Comparison of ENCODE assay signal across 1 cellular context in the genomic region with DNA sequence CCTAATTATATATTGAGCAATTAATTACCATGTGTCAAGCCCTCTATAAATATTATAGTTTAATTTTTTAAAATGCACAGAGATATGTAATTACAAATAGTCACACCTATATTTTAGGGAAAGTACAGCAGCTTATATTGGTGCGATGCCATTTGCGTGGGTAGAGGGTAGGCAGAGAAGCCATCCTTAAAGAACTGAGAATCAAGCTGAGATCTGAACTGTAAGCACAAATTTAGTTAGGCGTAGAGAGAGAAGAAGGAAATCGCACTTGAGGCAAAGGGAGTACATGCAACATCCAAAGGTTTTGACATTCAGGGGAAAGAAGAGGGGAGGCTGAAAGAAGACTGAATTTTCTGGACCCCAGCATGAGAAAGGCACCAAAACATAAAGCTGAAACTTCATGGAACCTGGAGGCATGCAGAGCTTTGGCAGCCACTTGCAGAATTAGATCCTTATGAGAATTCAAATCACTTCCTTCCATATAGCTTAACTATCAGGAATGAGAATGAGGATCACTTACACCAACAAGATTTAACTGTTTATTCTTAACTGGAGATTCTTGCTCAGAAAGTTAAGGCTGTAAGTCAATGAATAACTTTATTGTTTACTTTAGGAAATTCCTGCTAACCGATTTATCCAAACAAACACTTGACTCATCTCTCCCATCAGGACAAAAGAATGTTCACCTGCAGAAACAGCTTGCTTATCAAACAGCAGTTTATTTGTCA.
TF ChIP-seq lines count a peak whose summit lies in the region.

No MANE protein-coding gene starts in this region.

TF ChIP-seq in HepG2, 621 proteins besides CTCF, POLR2A, EP300 and RAD21 (continued from another document and continues in another):
- TF ChIP-seq, protein P1, sequence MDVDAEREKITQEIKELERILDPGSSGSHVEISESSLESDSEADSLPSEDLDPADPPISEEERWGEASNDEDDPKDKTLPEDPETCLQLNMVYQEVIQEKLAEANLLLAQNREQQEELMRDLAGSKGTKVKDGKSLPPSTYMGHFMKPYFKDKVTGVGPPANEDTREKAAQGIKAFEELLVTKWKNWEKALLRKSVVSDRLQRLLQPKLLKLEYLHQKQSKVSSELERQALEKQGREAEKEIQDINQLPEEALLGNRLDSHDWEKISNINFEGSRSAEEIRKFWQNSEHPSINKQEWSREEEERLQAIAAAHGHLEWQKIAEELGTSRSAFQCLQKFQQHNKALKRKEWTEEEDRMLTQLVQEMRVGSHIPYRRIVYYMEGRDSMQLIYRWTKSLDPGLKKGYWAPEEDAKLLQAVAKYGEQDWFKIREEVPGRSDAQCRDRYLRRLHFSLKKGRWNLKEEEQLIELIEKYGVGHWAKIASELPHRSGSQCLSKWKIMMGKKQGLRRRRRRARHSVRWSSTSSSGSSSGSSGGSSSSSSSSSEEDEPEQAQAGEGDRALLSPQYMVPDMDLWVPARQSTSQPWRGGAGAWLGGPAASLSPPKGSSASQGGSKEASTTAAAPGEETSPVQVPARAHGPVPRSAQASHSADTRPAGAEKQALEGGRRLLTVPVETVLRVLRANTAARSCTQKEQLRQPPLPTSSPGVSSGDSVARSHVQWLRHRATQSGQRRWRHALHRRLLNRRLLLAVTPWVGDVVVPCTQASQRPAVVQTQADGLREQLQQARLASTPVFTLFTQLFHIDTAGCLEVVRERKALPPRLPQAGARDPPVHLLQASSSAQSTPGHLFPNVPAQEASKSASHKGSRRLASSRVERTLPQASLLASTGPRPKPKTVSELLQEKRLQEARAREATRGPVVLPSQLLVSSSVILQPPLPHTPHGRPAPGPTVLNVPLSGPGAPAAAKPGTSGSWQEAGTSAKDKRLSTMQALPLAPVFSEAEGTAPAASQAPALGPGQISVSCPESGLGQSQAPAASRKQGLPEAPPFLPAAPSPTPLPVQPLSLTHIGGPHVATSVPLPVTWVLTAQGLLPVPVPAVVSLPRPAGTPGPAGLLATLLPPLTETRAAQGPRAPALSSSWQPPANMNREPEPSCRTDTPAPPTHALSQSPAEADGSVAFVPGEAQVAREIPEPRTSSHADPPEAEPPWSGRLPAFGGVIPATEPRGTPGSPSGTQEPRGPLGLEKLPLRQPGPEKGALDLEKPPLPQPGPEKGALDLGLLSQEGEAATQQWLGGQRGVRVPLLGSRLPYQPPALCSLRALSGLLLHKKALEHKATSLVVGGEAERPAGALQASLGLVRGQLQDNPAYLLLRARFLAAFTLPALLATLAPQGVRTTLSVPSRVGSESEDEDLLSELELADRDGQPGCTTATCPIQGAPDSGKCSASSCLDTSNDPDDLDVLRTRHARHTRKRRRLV (CRISPR knock-in tag; IDR thresholded peaks at IDR 0.05): no peak
- TF ChIP-seq TOPORS (CRISPR knock-in tag; IDR thresholded peaks at IDR 0.05): no peak
- TF ChIP-seq ZNF543 (CRISPR knock-in tag; IDR thresholded peaks at IDR 0.05): no peak
- no peak for TF ChIP-seq ZFP36L2 (CRISPR knock-in tag; IDR thresholded peaks at IDR 0.05)
- no peak for TF ChIP-seq ZNF713 (CRISPR knock-in tag; IDR thresholded peaks at IDR 0.05)
- no peak for TF ChIP-seq CHCHD3 (CRISPR knock-in tag; IDR thresholded peaks at IDR 0.05)
- TF ChIP-seq, protein P2, sequence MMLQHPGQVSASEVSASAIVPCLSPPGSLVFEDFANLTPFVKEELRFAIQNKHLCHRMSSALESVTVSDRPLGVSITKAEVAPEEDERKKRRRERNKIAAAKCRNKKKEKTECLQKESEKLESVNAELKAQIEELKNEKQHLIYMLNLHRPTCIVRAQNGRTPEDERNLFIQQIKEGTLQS (CRISPR knock-in tag; IDR thresholded peaks at IDR 0.05): peak; percentile 68; the same call in 1 of the 2 replicates
- TF ChIP-seq, protein P3, sequence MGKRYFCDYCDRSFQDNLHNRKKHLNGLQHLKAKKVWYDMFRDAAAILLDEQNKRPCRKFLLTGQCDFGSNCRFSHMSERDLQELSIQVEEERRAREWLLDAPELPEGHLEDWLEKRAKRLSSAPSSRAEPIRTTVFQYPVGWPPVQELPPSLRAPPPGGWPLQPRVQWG (CRISPR knock-in tag; IDR thresholded peaks at IDR 0.05; ENCODE audit: borderline replicate concordance, low read depth): no peak
- peak; percentile 57 for TF ChIP-seq KAT8 (CRISPR knock-in tag; IDR thresholded peaks at IDR 0.05)
- no peak for TF ChIP-seq SCMH1 (CRISPR knock-in tag; IDR thresholded peaks at IDR 0.05; ENCODE audit: borderline replicate concordance)
- TF ChIP-seq ZNF354B (CRISPR knock-in tag; IDR thresholded peaks at IDR 0.05): no peak
- TF ChIP-seq, protein P4, sequence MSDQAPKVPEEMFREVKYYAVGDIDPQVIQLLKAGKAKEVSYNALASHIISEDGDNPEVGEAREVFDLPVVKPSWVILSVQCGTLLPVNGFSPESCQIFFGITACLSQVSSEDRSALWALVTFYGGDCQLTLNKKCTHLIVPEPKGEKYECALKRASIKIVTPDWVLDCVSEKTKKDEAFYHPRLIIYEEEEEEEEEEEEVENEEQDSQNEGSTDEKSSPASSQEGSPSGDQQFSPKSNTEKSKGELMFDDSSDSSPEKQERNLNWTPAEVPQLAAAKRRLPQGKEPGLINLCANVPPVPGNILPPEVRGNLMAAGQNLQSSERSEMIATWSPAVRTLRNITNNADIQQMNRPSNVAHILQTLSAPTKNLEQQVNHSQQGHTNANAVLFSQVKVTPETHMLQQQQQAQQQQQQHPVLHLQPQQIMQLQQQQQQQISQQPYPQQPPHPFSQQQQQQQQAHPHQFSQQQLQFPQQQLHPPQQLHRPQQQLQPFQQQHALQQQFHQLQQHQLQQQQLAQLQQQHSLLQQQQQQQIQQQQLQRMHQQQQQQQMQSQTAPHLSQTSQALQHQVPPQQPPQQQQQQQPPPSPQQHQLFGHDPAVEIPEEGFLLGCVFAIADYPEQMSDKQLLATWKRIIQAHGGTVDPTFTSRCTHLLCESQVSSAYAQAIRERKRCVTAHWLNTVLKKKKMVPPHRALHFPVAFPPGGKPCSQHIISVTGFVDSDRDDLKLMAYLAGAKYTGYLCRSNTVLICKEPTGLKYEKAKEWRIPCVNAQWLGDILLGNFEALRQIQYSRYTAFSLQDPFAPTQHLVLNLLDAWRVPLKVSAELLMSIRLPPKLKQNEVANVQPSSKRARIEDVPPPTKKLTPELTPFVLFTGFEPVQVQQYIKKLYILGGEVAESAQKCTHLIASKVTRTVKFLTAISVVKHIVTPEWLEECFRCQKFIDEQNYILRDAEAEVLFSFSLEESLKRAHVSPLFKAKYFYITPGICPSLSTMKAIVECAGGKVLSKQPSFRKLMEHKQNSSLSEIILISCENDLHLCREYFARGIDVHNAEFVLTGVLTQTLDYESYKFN (CRISPR knock-in tag; conservative IDR thresholded peaks at IDR 0.05): peak; percentile 86
- no peak for TF ChIP-seq ZNF251 (CRISPR knock-in tag; IDR thresholded peaks at IDR 0.05)
- TF ChIP-seq ZNF30 (CRISPR knock-in tag; IDR thresholded peaks at IDR 0.05): no peak
- TF ChIP-seq, protein P5, sequence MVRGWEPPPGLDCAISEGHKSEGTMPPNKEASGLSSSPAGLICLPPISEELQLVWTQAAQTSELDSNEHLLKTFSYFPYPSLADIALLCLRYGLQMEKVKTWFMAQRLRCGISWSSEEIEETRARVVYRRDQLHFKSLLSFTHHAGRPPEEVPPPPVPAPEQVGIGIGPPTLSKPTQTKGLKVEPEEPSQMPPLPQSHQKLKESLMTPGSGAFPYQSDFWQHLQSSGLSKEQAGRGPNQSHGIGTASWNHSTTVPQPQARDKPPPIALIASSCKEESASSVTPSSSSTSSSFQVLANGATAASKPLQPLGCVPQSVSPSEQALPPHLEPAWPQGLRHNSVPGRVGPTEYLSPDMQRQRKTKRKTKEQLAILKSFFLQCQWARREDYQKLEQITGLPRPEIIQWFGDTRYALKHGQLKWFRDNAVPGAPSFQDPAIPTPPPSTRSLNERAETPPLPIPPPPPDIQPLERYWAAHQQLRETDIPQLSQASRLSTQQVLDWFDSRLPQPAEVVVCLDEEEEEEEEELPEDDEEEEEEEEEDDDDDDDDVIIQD (CRISPR knock-in tag; IDR thresholded peaks at IDR 0.05; ENCODE audit: low read depth): peak; percentile 83; the same call in 1 of the 2 replicates
- peak; percentile 74 for TF ChIP-seq MED1 (CRISPR knock-in tag; IDR thresholded peaks at IDR 0.05)
- peak; percentile 67; the same call in 1 of the 2 replicates for TF ChIP-seq FOXJ3 (CRISPR knock-in tag; IDR thresholded peaks at IDR 0.05; ENCODE audit: borderline replicate concordance)
- TF ChIP-seq, protein P6, sequence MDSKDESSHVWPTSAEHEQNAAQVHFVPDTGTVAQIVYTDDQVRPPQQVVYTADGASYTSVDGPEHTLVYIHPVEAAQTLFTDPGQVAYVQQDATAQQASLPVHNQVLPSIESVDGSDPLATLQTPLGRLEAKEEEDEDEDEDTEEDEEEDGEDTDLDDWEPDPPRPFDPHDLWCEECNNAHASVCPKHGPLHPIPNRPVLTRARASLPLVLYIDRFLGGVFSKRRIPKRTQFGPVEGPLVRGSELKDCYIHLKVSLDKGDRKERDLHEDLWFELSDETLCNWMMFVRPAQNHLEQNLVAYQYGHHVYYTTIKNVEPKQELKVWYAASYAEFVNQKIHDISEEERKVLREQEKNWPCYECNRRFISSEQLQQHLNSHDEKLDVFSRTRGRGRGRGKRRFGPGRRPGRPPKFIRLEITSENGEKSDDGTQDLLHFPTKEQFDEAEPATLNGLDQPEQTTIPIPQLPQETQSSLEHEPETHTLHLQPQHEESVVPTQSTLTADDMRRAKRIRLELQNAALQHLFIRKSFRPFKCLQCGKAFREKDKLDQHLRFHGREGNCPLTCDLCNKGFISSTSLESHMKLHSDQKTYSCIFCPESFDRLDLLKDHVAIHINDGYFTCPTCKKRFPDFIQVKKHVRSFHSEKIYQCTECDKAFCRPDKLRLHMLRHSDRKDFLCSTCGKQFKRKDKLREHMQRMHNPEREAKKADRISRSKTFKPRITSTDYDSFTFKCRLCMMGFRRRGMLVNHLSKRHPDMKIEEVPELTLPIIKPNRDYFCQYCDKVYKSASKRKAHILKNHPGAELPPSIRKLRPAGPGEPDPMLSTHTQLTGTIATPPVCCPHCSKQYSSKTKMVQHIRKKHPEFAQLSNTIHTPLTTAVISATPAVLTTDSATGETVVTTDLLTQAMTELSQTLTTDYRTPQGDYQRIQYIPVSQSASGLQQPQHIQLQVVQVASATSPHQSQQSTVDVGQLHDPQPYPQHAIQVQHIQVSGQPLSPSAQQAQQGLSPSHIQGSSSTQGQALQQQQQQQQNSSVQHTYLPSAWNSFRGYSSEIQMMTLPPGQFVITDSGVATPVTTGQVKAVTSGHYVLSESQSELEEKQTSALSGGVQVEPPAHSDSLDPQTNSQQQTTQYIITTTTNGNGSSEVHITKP (CRISPR knock-in tag; IDR thresholded peaks at IDR 0.05; ENCODE audit: low read depth): 0 out of 2 replicates have a peak, but pooled peaks have one; percentile 23
- TF ChIP-seq, protein P7, sequence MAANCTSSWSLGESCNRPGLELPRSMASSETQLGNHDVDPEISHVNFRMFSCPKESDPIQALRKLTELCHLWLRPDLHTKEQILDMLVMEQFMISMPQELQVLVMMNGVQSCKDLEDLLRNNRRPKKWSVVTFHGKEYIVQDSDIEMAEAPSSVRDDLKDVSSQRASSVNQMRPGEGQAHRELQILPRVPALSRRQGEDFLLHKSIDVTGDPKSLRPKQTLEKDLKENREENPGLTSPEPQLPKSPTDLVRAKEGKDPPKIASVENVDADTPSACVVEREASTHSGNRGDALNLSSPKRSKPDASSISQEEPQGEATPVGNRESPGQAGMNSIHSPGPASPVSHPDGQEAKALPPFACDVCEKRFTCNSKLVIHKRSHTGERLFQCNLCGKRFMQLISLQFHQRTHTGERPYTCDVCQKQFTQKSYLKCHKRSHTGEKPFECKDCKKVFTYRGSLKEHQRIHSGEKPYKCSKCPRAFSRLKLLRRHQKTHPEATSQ (CRISPR knock-in tag; IDR thresholded peaks at IDR 0.05; ENCODE audit: borderline replicate concordance): no peak
- TF ChIP-seq RBAK (CRISPR knock-in tag; IDR thresholded peaks at IDR 0.05): no peak
- no peak for TF ChIP-seq ZNF264 (CRISPR knock-in tag; IDR thresholded peaks at IDR 0.05)
- TF ChIP-seq ZNF737 (CRISPR knock-in tag; IDR thresholded peaks at IDR 0.05; ENCODE audit: borderline replicate concordance): no peak
- peak; percentile 56; the same call in 1 of the 2 replicates for TF ChIP-seq TARDBP (CRISPR knock-in tag; IDR thresholded peaks at IDR 0.05)
- 0 out of 2 replicates have a peak, but pooled peaks have one; percentile 2 for TF ChIP-seq RFXANK (CRISPR knock-in tag; IDR thresholded peaks at IDR 0.05)
- peak; percentile 68; the same call in 1 of the 2 replicates for TF ChIP-seq MIXL1 (CRISPR knock-in tag; IDR thresholded peaks at IDR 0.05)
- peak; percentile 27; the same call in 1 of the 2 replicates for TF ChIP-seq FOXO1 (CRISPR knock-in tag; IDR thresholded peaks at IDR 0.05)
- TF ChIP-seq ZEB1 (IDR thresholded peaks at IDR 0.05; ENCODE audit: insufficient replicate concordance, low read depth): peak; percentile 79
- peak; percentile 72; the same call in 1 of the 2 replicates for TF ChIP-seq JUNB (CRISPR knock-in tag; IDR thresholded peaks at IDR 0.05; ENCODE audit: borderline replicate concordance)
- no peak for TF ChIP-seq CHD2 (IDR thresholded peaks at IDR 0.05; ENCODE audit: low read depth, low read length)
- no peak for TF ChIP-seq ZNF34 (CRISPR knock-in tag; IDR thresholded peaks at IDR 0.05; ENCODE audit: borderline replicate concordance)
- TF ChIP-seq LCORL (IDR thresholded peaks at IDR 0.05): no peak
- no peak for TF ChIP-seq LCORL (CRISPR knock-in tag; IDR thresholded peaks at IDR 0.05)
- TF ChIP-seq ZNF343 (CRISPR knock-in tag; IDR thresholded peaks at IDR 0.05): no peak
- TF ChIP-seq HNRNPUL1 (IDR thresholded peaks at IDR 0.05; ENCODE audit: low read depth, low read length): peak; percentile 82
- TF ChIP-seq IRX3 (CRISPR knock-in tag; IDR thresholded peaks at IDR 0.05; ENCODE audit: borderline replicate concordance, low read depth): no peak
- TF ChIP-seq ZNF652 (CRISPR knock-in tag; IDR thresholded peaks at IDR 0.05; ENCODE audit: borderline replicate concordance, low read depth): peak; percentile 79; the same call in 1 of the 2 replicates
- TF ChIP-seq NR1H2 (CRISPR knock-in tag; IDR thresholded peaks at IDR 0.05; ENCODE audit: borderline replicate concordance, low read depth): no peak
- TF ChIP-seq ZFP90 (CRISPR knock-in tag; IDR thresholded peaks at IDR 0.05; ENCODE audit: borderline replicate concordance): no peak
- TF ChIP-seq FOSL1 (CRISPR knock-in tag; IDR thresholded peaks at IDR 0.05; ENCODE audit: borderline replicate concordance): peak; percentile 81; the same call in 1 of the 2 replicates
- TF ChIP-seq ZNF552 (CRISPR knock-in tag; IDR thresholded peaks at IDR 0.05; ENCODE audit: borderline replicate concordance): no peak
- peak; percentile 26; the same call in 1 of the 2 replicates for TF ChIP-seq FOXP1 (IDR thresholded peaks at IDR 0.05)
- TF ChIP-seq FOXP1 (CRISPR knock-in tag; IDR thresholded peaks at IDR 0.05): peak; percentile 92
- no peak for TF ChIP-seq ZNF672 (CRISPR knock-in tag; IDR thresholded peaks at IDR 0.05)
- TF ChIP-seq MAFF (IDR thresholded peaks at IDR 0.05; ENCODE audit: low read depth, low read length): 0 out of 2 replicates have a peak, but pooled peaks have one; percentile 21
- no peak for TF ChIP-seq HOXA3 (CRISPR knock-in tag; IDR thresholded peaks at IDR 0.05)
